ENCODE assay signal across 16 cellular contexts in genomic region chr10:129965418-129965793, GRCh38. TPM values are rescaled to one million over a fixed set of nuclear protein-coding genes. Genes with fewer than 3 reads are reported as not detected.
DNase-seq lines count a peak whose midpoint lies in the region; ATAC-seq and TF ChIP-seq lines count a peak whose summit lies in the region.
"Had no signal": no experiment of that assay in that cellular context is flagged by ENCODE, and none has a peak within 500 bp of the region (broad histone marks: within the 10 kb centered on the region; RNA-seq: fewer than 3 reads in every experiment).

No MANE protein-coding gene starts in this region.

- POLR2A ChIA-PET in activated CD8-positive, alpha-beta T cell treated with anti-CD3 and anti-CD28 coated beads, Interleukin-2, amount 10 ng/mL, durations not matched to agents 7 days and 5 days (lab: Charles Lee): no interaction called here
- POLR2A ChIA-PET in activated CD8-positive, alpha-beta T cell treated with anti-CD3 and anti-CD28 coated beads for 36 hours (lab: Charles Lee): no interaction called here

- peaks cover 61% of the 10 kb centered on the region for H3K4me1 ChIP-seq in HUES6 (ENCODE audit: control insufficient read depth, insufficient read depth, low read length)
- peaks cover 32% of the 10 kb centered on the region for H3K4me1 ChIP-seq in iPS-18a (ENCODE audit: control insufficient read depth, low read depth, low read length)
- H3K4me1 ChIP-seq in skeletal muscle satellite cell (ENCODE audit: control insufficient read depth, insufficient read depth, low read length): peaks cover 18% of the 10 kb centered on the region

- H3K27ac Mint-ChIP-seq in activated CD8-positive, alpha-beta T cell treated with anti-CD3 and anti-CD28 coated beads, Interleukin-2, amount 10 ng/mL, durations not matched to agents 7 days and 5 days: no peak overlapping the region
- H3K27ac Mint-ChIP-seq in activated CD8-positive, alpha-beta T cell treated with anti-CD3 and anti-CD28 coated beads for 36 hours: no peak overlapping the region
- H3K27ac Mint-ChIP-seq in progenitor cell of endocrine pancreas: no peak overlapping the region
- H3K27ac Mint-ChIP-seq: dendritic cell treated with granulocyte-macrophage colony-stimulating factor and Interleukin-4, amounts not matched to agents 40 ng/mL and 50 ng/mL, for 4 days had no signal

- no peak for DNase-seq in activated CD8-positive, alpha-beta T cell treated with anti-CD3 and anti-CD28 coated beads, Interleukin-2, amount 10 ng/mL, durations not matched to agents 7 days and 5 days
- DNase-seq in activated CD8-positive, alpha-beta T cell treated with anti-CD3 and anti-CD28 coated beads for 36 hours: no peak
- no peak for DNase-seq in NCI-H2107 (lab: John Stamatoyannopoulos, UW)
- no peak for DNase-seq in progenitor cell of endocrine pancreas (ENCODE audit: low spot score, unreplicated experiment)
- DNase-seq: activated B cell treated with CpG ODN at 0.5 μM for 24 hours; activated T-cell treated with anti-CD3 and anti-CD28 coated beads, Interleukin-2, amount 50 U/mL, for 48 hours; NCI-H1092 treated with DMSO at 0.1 percent for 48 hours; NCI-H2227 treated with DMSO at 0.1 percent for 48 hours; substantia nigra had no signal

- H3K9me3 ChIP-seq in HUES6 (ENCODE audit: control insufficient read depth, insufficient read depth, low read depth, low read length) (no peaks in the 10 kb centered on the region), iPS-18a (ENCODE audit: control insufficient read depth, low read depth, low read length) (no peaks in the 10 kb centered on the region), skeletal muscle satellite cell (replicated peaks; ENCODE audit: low read length) (no peaks in the 10 kb centered on the region)
- H3K9me3 ChIP-seq: A549 had no signal

- CTCF ChIA-PET in activated CD8-positive, alpha-beta T cell treated with anti-CD3 and anti-CD28 coated beads, Interleukin-2, amount 10 ng/mL, durations not matched to agents 7 days and 5 days (lab: Charles Lee): no interaction called here
- CTCF ChIA-PET in activated CD8-positive, alpha-beta T cell treated with anti-CD3 and anti-CD28 coated beads for 36 hours (lab: Charles Lee): no interaction called here

- peak overlapping the region; percentile 34 for H3K4me3 Mint-ChIP-seq in activated CD8-positive, alpha-beta T cell treated with anti-CD3 and anti-CD28 coated beads, Interleukin-2, amount 10 ng/mL, durations not matched to agents 7 days and 5 days
- no peak overlapping the region for H3K4me3 Mint-ChIP-seq in activated CD8-positive, alpha-beta T cell treated with anti-CD3 and anti-CD28 coated beads for 36 hours
- H3K4me3 Mint-ChIP-seq in progenitor cell of endocrine pancreas (ENCODE audit: low read depth): no peak overlapping the region
- H3K4me3 Mint-ChIP-seq: activated B cell treated with CpG ODN at 0.5 μM for 24 hours had no signal

- no peak for TF ChIP-seq CTCF in activated CD8-positive, alpha-beta T cell treated with anti-CD3 and anti-CD28 coated beads for 36 hours (IDR thresholded peaks at IDR 0.05)
- no peak for TF ChIP-seq CTCF in progenitor cell of endocrine pancreas (IDR thresholded peaks at IDR 0.05; ENCODE audit: unreplicated experiment)

- H3K27me3 ChIP-seq in HUES6 (ENCODE audit: control insufficient read depth, insufficient read depth, low read length): peaks cover 98% of the 10 kb centered on the region
- H3K27me3 ChIP-seq in iPS-18a (ENCODE audit: control insufficient read depth, insufficient read depth, low read length): peaks cover 98% of the 10 kb centered on the region
- H3K27me3 ChIP-seq in skeletal muscle satellite cell (ENCODE audit: control insufficient read depth, insufficient read depth, low read length): peaks cover 66% of the 10 kb centered on the region

- H3K4me2 ChIP-seq in skeletal muscle satellite cell (ENCODE audit: low read length): peak overlapping the region; percentile 78

- no peak for ATAC-seq in activated CD8-positive, alpha-beta T cell treated with anti-CD3 and anti-CD28 coated beads, Interleukin-2, amount 10 ng/mL, durations not matched to agents 7 days and 5 days
- ATAC-seq in activated CD8-positive, alpha-beta T cell treated with anti-CD3 and anti-CD28 coated beads for 36 hours: no peak
- no peak for ATAC-seq in HG03135 (IDR thresholded peaks at IDR 0.05; ENCODE audit: unreplicated experiment)
- ATAC-seq: HepG2 had no signal

- H3K36me3 ChIP-seq in HUES6 (ENCODE audit: control insufficient read depth, insufficient read depth, low read length) (no peaks in the 10 kb centered on the region), iPS-18a (ENCODE audit: control insufficient read depth, low read depth, low read length) (no peaks in the 10 kb centered on the region), skeletal muscle satellite cell (ENCODE audit: insufficient read depth, low read length) (peaks cover 9% of the 10 kb centered on the region)

- peaks cover 3% of the 10 kb centered on the region for H3K9me3 Mint-ChIP-seq in activated CD8-positive, alpha-beta T cell treated with anti-CD3 and anti-CD28 coated beads, Interleukin-2, amount 10 ng/mL, durations not matched to agents 7 days and 5 days (ENCODE audit: insufficient read depth)
- no peaks in the 10 kb centered on the region for H3K9me3 Mint-ChIP-seq in activated CD8-positive, alpha-beta T cell treated with anti-CD3 and anti-CD28 coated beads for 36 hours
- H3K9me3 Mint-ChIP-seq in progenitor cell of endocrine pancreas (ENCODE audit: low read depth): no peaks in the 10 kb centered on the region
- H3K9me3 Mint-ChIP-seq: activated B cell treated with CpG ODN at 0.5 μM for 24 hours; dendritic cell treated with granulocyte-macrophage colony-stimulating factor and Interleukin-4, amounts not matched to agents 40 ng/mL and 50 ng/mL, for 4 days had no signal

- H3K27ac ChIP-seq in HUES6 (ENCODE audit: low read depth, low read length) (no peak overlapping the region), iPS-18a (ENCODE audit: low read length) (no peak overlapping the region)

- peaks cover 62% of the 10 kb centered on the region for H3K27me3 Mint-ChIP-seq in activated CD8-positive, alpha-beta T cell treated with anti-CD3 and anti-CD28 coated beads, Interleukin-2, amount 10 ng/mL, durations not matched to agents 7 days and 5 days (ENCODE audit: low read depth)
- peaks cover 68% of the 10 kb centered on the region for H3K27me3 Mint-ChIP-seq in activated CD8-positive, alpha-beta T cell treated with anti-CD3 and anti-CD28 coated beads for 36 hours
- H3K27me3 Mint-ChIP-seq in progenitor cell of endocrine pancreas: peaks cover 75% of the 10 kb centered on the region

- H3K36me3 Mint-ChIP-seq in activated CD8-positive, alpha-beta T cell treated with anti-CD3 and anti-CD28 coated beads, Interleukin-2, amount 10 ng/mL, durations not matched to agents 7 days and 5 days (ENCODE audit: low read depth): peaks cover 3% of the 10 kb centered on the region
- no peaks in the 10 kb centered on the region for H3K36me3 Mint-ChIP-seq in activated CD8-positive, alpha-beta T cell treated with anti-CD3 and anti-CD28 coated beads for 36 hours (ENCODE audit: low read depth)
- no peaks in the 10 kb centered on the region for H3K36me3 Mint-ChIP-seq in progenitor cell of endocrine pancreas (ENCODE audit: insufficient read depth)

- H3K4me1 Mint-ChIP-seq in activated CD8-positive, alpha-beta T cell treated with anti-CD3 and anti-CD28 coated beads, Interleukin-2, amount 10 ng/mL, durations not matched to agents 7 days and 5 days (ENCODE audit: low read depth): peaks cover 17% of the 10 kb centered on the region
- peaks cover 19% of the 10 kb centered on the region for H3K4me1 Mint-ChIP-seq in activated CD8-positive, alpha-beta T cell treated with anti-CD3 and anti-CD28 coated beads for 36 hours (ENCODE audit: low read depth)
- peaks cover 12% of the 10 kb centered on the region for H3K4me1 Mint-ChIP-seq in progenitor cell of endocrine pancreas (ENCODE audit: low read depth)

- H3K4me3 ChIP-seq in HUES6 (ENCODE audit: low read depth, low read length) (peak overlapping the region; percentile 54), iPS-18a (ENCODE audit: low read length) (peak overlapping the region; percentile 40), skeletal muscle satellite cell (ENCODE audit: low read length) (peak overlapping the region; percentile 66)

- intact Hi-C loops in activated CD8-positive, alpha-beta T cell treated with anti-CD3 and anti-CD28 coated beads for 36 hours (cut with micrococcal nuclease): no loop called here

- H3K9ac ChIP-seq in HUES6 (ENCODE audit: low read length) (no peak overlapping the region), iPS-18a (ENCODE audit: low read length) (no peak overlapping the region), skeletal muscle satellite cell (ENCODE audit: low read depth, low read length) (peak overlapping the region; percentile 59)

RNA-seq across cellular contexts. Expression of gene EBF3, which starts 1.3 kb away (rescaled TPM):
- total RNA-seq in activated CD8-positive, alpha-beta T cell treated with anti-CD3 and anti-CD28 coated beads, Interleukin-2, amount 10 ng/mL, durations not matched to agents 7 days and 5 days: not detected
- total RNA-seq in activated CD8-positive, alpha-beta T cell treated with anti-CD3 and anti-CD28 coated beads for 36 hours: not detected
- total RNA-seq in skeletal muscle satellite cell (2012; rRNA removed): 12.9 and 16.2 TPM in 2 replicates
- total RNA-seq in progenitor cell of endocrine pancreas: 0.19 and 0.38 TPM in 2 replicates
- total RNA-seq: activated B cell treated with CpG ODN at 0.5 μM for 24 hours, HepG2 had no signal
